ENCODE assay signal across 1 cellular context in genomic region chr11:11243790-11244469, GRCh38.
TF ChIP-seq lines count a peak whose summit lies in the region.

No MANE protein-coding gene starts in this region.

TF ChIP-seq in SK-N-SH, 30 proteins besides CTCF, POLR2A, EP300 and RAD21 (continued from another document):
- TF ChIP-seq SMC3 (IDR thresholded peaks at IDR 0.05; ENCODE audit: low read depth, low read length) (no peak), ZBTB33 (IDR thresholded peaks at IDR 0.05; ENCODE audit: borderline replicate concordance, low read depth) (no peak), FOXM1 (IDR thresholded peaks at IDR 0.05; ENCODE audit: low read depth) (no peak), RXRA (IDR thresholded peaks at IDR 0.05; ENCODE audit: borderline replicate concordance, low read depth) (no peak), JUND (IDR thresholded peaks at IDR 0.05) (no peak), IRF3 (IDR thresholded peaks at IDR 0.05; ENCODE audit: low read depth, low read length) (no peak), NRF1 (IDR thresholded peaks at IDR 0.05; ENCODE audit: low read depth, low read length) (no peak), REST (IDR thresholded peaks at IDR 0.05; ENCODE audit: low read depth, low read length) (no peak)
